Comparison of ENCODE assay signal across 19 cellular contexts in genomic region chr2:57396364-57397098, GRCh38.
DNase-seq lines count a peak whose midpoint lies in the region; ATAC-seq and TF ChIP-seq lines count a peak whose summit lies in the region.
"Had no signal": no experiment of that assay in that cellular context is flagged by ENCODE, and none has a peak within 500 bp of the region (broad histone marks: within the 10 kb centered on the region; RNA-seq: fewer than 3 reads in every experiment).

No MANE protein-coding gene starts in this region.

- peak overlapping the region; percentile 6 for H2BK120ac ChIP-seq in trophoblast cell (ENCODE audit: insufficient read depth, low read length, poor library complexity)

- no peak overlapping the region for H3K4ac ChIP-seq in trophoblast cell (ENCODE audit: low read depth, low read length)

- H3K9ac ChIP-seq in GM23248 (no peak overlapping the region), trophoblast cell (ENCODE audit: low read length) (no peak overlapping the region)

- peaks cover 1% of the 10 kb centered on the region for H3K79me1 ChIP-seq in trophoblast cell (ENCODE audit: low read length)

- in situ Hi-C loops in GM23248 (cut with MboI), result no loop called here

- H3K9me3 ChIP-seq in GM23248 (ENCODE audit: low read depth) (no peaks in the 10 kb centered on the region), trophoblast cell (ENCODE audit: insufficient read depth, low read depth, low read length) (no peaks in the 10 kb centered on the region), right atrium auricular region (no peaks in the 10 kb centered on the region)
- H3K9me3 ChIP-seq: thoracic aorta had no signal

- H3K27ac ChIP-seq in GM23248, result no peak overlapping the region
- no peak overlapping the region for H3K27ac ChIP-seq in trophoblast cell (ENCODE audit: low read depth, low read length)
- no peak overlapping the region for H3K27ac ChIP-seq in right atrium auricular region
- H3K27ac ChIP-seq: esophagus squamous epithelium, skin epidermis, thoracic aorta had no signal

- peak overlapping the region; percentile 1 for H4K91ac ChIP-seq in trophoblast cell (ENCODE audit: low read depth, low read length)

- H3K18ac ChIP-seq in trophoblast cell (ENCODE audit: low read length), result no peak overlapping the region

- H2AFZ ChIP-seq in GM23248 (no peak overlapping the region), trophoblast cell (ENCODE audit: insufficient read depth, low read length, poor library complexity) (no peak overlapping the region)

- H3K4me3 ChIP-seq in GM23248 (no peak overlapping the region), trophoblast cell (ENCODE audit: low read depth, low read length) (no peak overlapping the region), right atrium auricular region (no peak overlapping the region)
- H3K4me3 ChIP-seq: esophagus squamous epithelium, lung, skin epidermis, thoracic aorta had no signal

- no peak overlapping the region for H4K12ac ChIP-seq in trophoblast cell (ENCODE audit: low read depth, low read length)

- H3F3A ChIP-seq in GM23248 (ENCODE audit: insufficient read depth), result no peaks in the 10 kb centered on the region

- peak; percentile 4 for DNase-seq in GM23248
- peak; percentile 70 for DNase-seq in MV-4-11 (lab: John Stamatoyannopoulos, UW)
- DNase-seq in UCSD-AML1 (lab: John Stamatoyannopoulos, UW; ENCODE audit: unreplicated experiment), result peak; percentile 47
- DNase-seq in trophoblast cell, result no peak
- no peak for DNase-seq in NCI-H2171 (lab: John Stamatoyannopoulos, UW)
- DNase-seq in activated effector memory CD4-positive, alpha-beta T cell treated with anti-CD3 and anti-CD28 coated beads, Interleukin-2, amount 50 U/mL, for 16 hours, result no peak
- DNase-seq in right atrium auricular region (ENCODE audit: low spot score), result no peak
- DNase-seq: Calu3; esophagus squamous epithelium; HCEC 1CT; naive B cell; NCI-H2081; NCI-H526; stimulated activated CD4-positive, alpha-beta T cell treated with anti-CD3 and anti-CD28 coated beads, Interleukin-4, amount 100 ng/mL, for 24 hours; stimulated activated CD8-positive, alpha-beta memory T cell treated with anti-CD3 and anti-CD28 coated beads, Interleukin-4, amount 100 ng/mL, for 48 hours had no signal

- H3K23ac ChIP-seq in trophoblast cell (ENCODE audit: low read length), result no peak overlapping the region

- H3K4me2 ChIP-seq in GM23248 (ENCODE audit: unreplicated experiment), result no peak overlapping the region
- H3K4me2 ChIP-seq in trophoblast cell (ENCODE audit: low read length), result no peak overlapping the region

- peak overlapping the region; percentile 33 for H2BK12ac ChIP-seq in trophoblast cell (ENCODE audit: low read length)

- peak overlapping the region; percentile 23 for H2BK5ac ChIP-seq in trophoblast cell (ENCODE audit: low read depth, low read length, poor library complexity)

- WGBS in GM23248 (ENCODE audit: low coverage in 1 of 2, low lambda C conversion rate in 2 of 2, missing lambda C conversion rate in 2 of 2), 2 experiments, result 45 to 47% methylated on average over 9 of the region's 9 CpGs
- WGBS in trophoblast cell (ENCODE audit: extremely low coverage, insufficient coverage, insufficient read length), result no CpG with 5 or more reads among the region's 9 CpGs

- H3K79me2 ChIP-seq in GM23248 (ENCODE audit: insufficient read depth) (no peaks in the 10 kb centered on the region), trophoblast cell (ENCODE audit: control insufficient read depth, insufficient read depth, low read length, poor library complexity) (no peaks in the 10 kb centered on the region)

- H3K27me3 ChIP-seq in GM23248 (replicated peaks; ENCODE audit: insufficient read depth) (no peaks in the 10 kb centered on the region), trophoblast cell (ENCODE audit: insufficient read depth, low read length) (no peaks in the 10 kb centered on the region), right atrium auricular region (no peaks in the 10 kb centered on the region)
- H3K27me3 ChIP-seq: esophagus squamous epithelium had no signal

- H3K4me1 ChIP-seq in GM23248 (ENCODE audit: insufficient read depth) (no peaks in the 10 kb centered on the region), trophoblast cell (ENCODE audit: control insufficient read depth in 1 of 2, insufficient read depth in 2 of 2, low read length in 2 of 2) (peaks cover 5 to 6% of the 10 kb centered on the region in 2 experiments), right atrium auricular region (no peaks in the 10 kb centered on the region)
- H3K4me1 ChIP-seq: esophagus squamous epithelium had no signal

- H2AK5ac ChIP-seq in trophoblast cell (ENCODE audit: low read length), result no peak overlapping the region

- no peaks in the 10 kb centered on the region for H4K20me1 ChIP-seq in GM23248 (ENCODE audit: insufficient read depth)

- H3K14ac ChIP-seq in trophoblast cell (ENCODE audit: low read length), result no peak overlapping the region

- H4K8ac ChIP-seq in trophoblast cell (ENCODE audit: low read depth, low read length), result no peak overlapping the region

- H3K9me2 ChIP-seq in GM23248 (ENCODE audit: insufficient read depth), result no peaks in the 10 kb centered on the region

- no peak for ATAC-seq in GM18868 (IDR thresholded peaks at IDR 0.05; ENCODE audit: unreplicated experiment)

- H3K36me3 ChIP-seq in GM23248 (ENCODE audit: low read depth) (no peaks in the 10 kb centered on the region), trophoblast cell (ENCODE audit: control insufficient read depth in 1 of 2, insufficient read depth in 2 of 2, low read length in 2 of 2) (no peaks in the 10 kb centered on the region), right atrium auricular region (no peaks in the 10 kb centered on the region)
- H3K36me3 ChIP-seq: esophagus squamous epithelium, thoracic aorta had no signal

- TF ChIP-seq CTCF in right atrium auricular region (IDR thresholded peaks at IDR 0.05), result no peak

Comparison
In these comparisons a context has a peak if more than half of its experiments do, and no peak if none do; other contexts are left out.
1. DNase-seq: peak in GM23248 (single experiment), MV-4-11 (single experiment) and UCSD-AML1 (single experiment); none in trophoblast cell (0 of 2), NCI-H2171 (single experiment), activated effector memory CD4-positive, alpha-beta T cell treated with anti-CD3 and anti-CD28 coated beads, Interleukin-2, amount 50 U/mL, for 16 hours (single experiment) and right atrium auricular region (single experiment).